8 cellular contexts compared by ENCODE assay signal in genomic region chr2:30448308-30448707, GRCh38. TPM values are rescaled to one million over a fixed set of nuclear protein-coding genes. Genes with fewer than 3 reads are reported as not detected.
DNase-seq lines count a peak whose midpoint lies in the region; ATAC-seq and TF ChIP-seq lines count a peak whose summit lies in the region.

No MANE protein-coding gene starts in this region.

- CTCF ChIA-PET in Calu3 (lab: Charles Lee), result no interaction called here

- H3F3A ChIP-seq in neural progenitor cell (ENCODE audit: low read depth), result no peaks in the 10 kb centered on the region

- H3K36me3 ChIP-seq in neural progenitor cell (no peaks in the 10 kb centered on the region), Peyer's patch (no peaks in the 10 kb centered on the region)

- H3K4me3 Mint-ChIP-seq in Calu3 (ENCODE audit: low read depth, unreplicated experiment) (peak overlapping the region; percentile 99), neural progenitor cell (peak overlapping the region; percentile 95)

- TSS peak; percentile 33 for BruUV-seq in Calu3 (replicated peaks; lab: Mats Ljungman, UMichigan)

- H4K20me1 ChIP-seq in neural progenitor cell (ENCODE audit: low read depth), result peaks cover 13% of the 10 kb centered on the region

- no peaks in the 10 kb centered on the region for H3K27me3 Mint-ChIP-seq in Calu3 (ENCODE audit: unreplicated experiment)
- no peaks in the 10 kb centered on the region for H3K27me3 Mint-ChIP-seq in neural progenitor cell (ENCODE audit: insufficient read depth, low read depth)

- intact Hi-C loops in Calu3 (cut with micrococcal nuclease; ENCODE audit: unreplicated experiment), result loop anchor here (10.0 kb wide), 1 partner anchor 234 kb away; no protein-coding TSS in a partner anchor
- intact Hi-C loops in dorsolateral prefrontal cortex (cut with DNase I), result loop anchor here in 1 of 2 donors (10.0 kb wide), 1 partner anchor 214 kb away; the partner anchor contains the start of gene LBH

- peak overlapping the region; percentile 96 for H3K27ac Mint-ChIP-seq in Calu3 (ENCODE audit: unreplicated experiment)
- H3K27ac Mint-ChIP-seq in neural progenitor cell, result no peak overlapping the region

- peaks cover 5% of the 10 kb centered on the region for H3K9me3 Mint-ChIP-seq in Calu3 (ENCODE audit: low read depth, unreplicated experiment)
- no peaks in the 10 kb centered on the region for H3K9me3 Mint-ChIP-seq in neural progenitor cell

- peak overlapping the region in 45 of 59 donors; percentile 71 to 99 (median 92) for H3K4me3 ChIP-seq in dorsolateral prefrontal cortex
- H3K4me3 ChIP-seq in neural progenitor cell, result peak overlapping the region; percentile 71
- H3K4me3 ChIP-seq in Peyer's patch, result peak overlapping the region in 2 of 4 donors; percentile 93 to 94

- H3K9me3 ChIP-seq in neural progenitor cell (ENCODE audit: low read depth) (no peaks in the 10 kb centered on the region), Peyer's patch (no peaks in the 10 kb centered on the region)

- no peak overlapping the region for H2AFZ ChIP-seq in neural progenitor cell (replicated peaks)

- no peak overlapping the region for H3K9ac ChIP-seq in neural progenitor cell

- H3K27me3 ChIP-seq in dorsolateral prefrontal cortex, result no peaks in the 10 kb centered on the region
- no peaks in the 10 kb centered on the region for H3K27me3 ChIP-seq in neural progenitor cell
- no peaks in the 10 kb centered on the region for H3K27me3 ChIP-seq in Peyer's patch

- peaks cover 19% of the 10 kb centered on the region for H3K4me1 ChIP-seq in neural progenitor cell
- H3K4me1 ChIP-seq in Peyer's patch, result peaks cover 0 to 33% (median 0%) of the 10 kb centered on the region in 4 donors

- TF ChIP-seq CTCF in Calu3 (IDR thresholded peaks at IDR 0.05; ENCODE audit: unreplicated experiment) (no peak), dorsolateral prefrontal cortex (IDR thresholded peaks at IDR 0.05 in 54 of 56, conservative IDR thresholded peaks at IDR 0.05 in 2 of 56; ENCODE audit: low read depth in 1 of 56, partially characterized antibody in 56 of 56) (no peak), neural progenitor cell (IDR thresholded peaks at IDR 0.05) (no peak), Peyer's patch (IDR thresholded peaks at IDR 0.05) (no peak)

- H3K27ac ChIP-seq in dorsolateral prefrontal cortex (no peak overlapping the region), neural progenitor cell (no peak overlapping the region), Peyer's patch (peak overlapping the region in 2 of 4 donors; percentile 81 to 82)

- no peak for TF ChIP-seq POLR2A in Peyer's patch (IDR thresholded peaks at IDR 0.05)

- peaks cover 51% of the 10 kb centered on the region for H3K4me1 Mint-ChIP-seq in Calu3 (ENCODE audit: low read depth, unreplicated experiment)
- H3K4me1 Mint-ChIP-seq in neural progenitor cell, result peaks cover 20% of the 10 kb centered on the region

- H3K36me3 Mint-ChIP-seq in Calu3 (ENCODE audit: insufficient read depth, unreplicated experiment) (peaks cover 26% of the 10 kb centered on the region), neural progenitor cell (peaks cover 10% of the 10 kb centered on the region)

- peak overlapping the region; percentile 84 for H3K4me2 ChIP-seq in neural progenitor cell

- peaks cover 59% of the 10 kb centered on the region for H3K79me2 ChIP-seq in neural progenitor cell (ENCODE audit: low read depth)

- DNase-seq in Calu3 (no peak), NAMALWA (ENCODE audit: low spot score) (peak; percentile 12), dorsolateral prefrontal cortex (no peak), neural progenitor cell (ENCODE audit: low spot score) (no peak), HuH-7 (ENCODE audit: low spot score) (no peak), Peyer's patch (no peak)
- DNase-seq in NK-92 treated with Interleukin-12 subunit alpha and Interleukin-12 subunit beta, amount 100 ng/mL, for 24 hours (lab: John Stamatoyannopoulos, UW), result no peak

- no peak for ATAC-seq in GM18511 (IDR thresholded peaks at IDR 0.05; ENCODE audit: unreplicated experiment)

RNA-seq across cellular contexts. Expression of gene LCLAT1, which starts 1.3 kb away (rescaled TPM):
- total RNA-seq in Calu3 (2022), result 45.0 and 47.6 TPM in 2 replicates
- 10 to 100 TPM; 12.2 to 31.1 (median 22.8) TPM for total RNA-seq in dorsolateral prefrontal cortex
- total RNA-seq in neural progenitor cell (ENCODE audit: low replicate concordance), result 19.2 and 21.6 TPM in 2 replicates
- total RNA-seq in Peyer's patch, result 10 to 100 TPM; 10.7 to 60.8 (median 24.9) TPM
